In the genomic region with DNA sequence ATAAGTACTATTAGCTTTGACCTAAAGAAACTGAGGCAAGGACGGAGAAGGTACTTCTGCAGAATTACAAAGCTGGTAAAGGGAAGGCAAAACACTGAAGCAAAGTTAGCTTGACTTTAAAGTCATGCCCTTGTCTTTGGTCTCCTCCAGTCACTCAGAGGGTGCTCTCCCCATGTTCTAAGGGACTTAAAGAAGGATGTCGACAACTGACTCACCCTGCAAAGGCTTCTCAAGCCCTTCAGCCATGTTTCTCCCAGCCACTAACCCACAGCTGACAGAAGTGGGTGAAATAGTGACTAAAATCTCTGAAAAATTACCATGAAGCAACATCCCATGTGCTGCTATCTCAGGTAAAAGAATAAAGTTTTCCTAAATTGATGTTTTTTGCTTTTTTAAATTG, we compare ENCODE assay signal across 31 cellular contexts.
"Had no signal": no experiment of that assay in that cellular context is flagged by ENCODE, and none has a peak within 500 bp of the region (broad histone marks: within the 10 kb centered on the region; RNA-seq: fewer than 3 reads in every experiment).

No MANE protein-coding gene starts in this region.

- DNase-seq: activated CD4-positive, alpha-beta memory T cell treated with anti-CD3 and anti-CD28 coated beads for 36 hours; activated CD4-positive, alpha-beta T cell treated with anti-CD3 and anti-CD28 coated beads, Interleukin-2, amount 50 U/mL, for 1 hour; activated effector memory CD4-positive, alpha-beta T cell treated with Interleukin-2 at 50 U/mL for 16 hours; activated naive CD4-positive, alpha-beta T cell treated with anti-CD3 and anti-CD28 coated beads, Interleukin-2, amount 50 U/mL, for 16 hours; activated T-cell treated with anti-CD3 and anti-CD28 coated beads, Interleukin-2, amount 50 U/mL, for 24 hours; anterior cingulate cortex; caudate nucleus; cerebellar nuclear complex; MM.1S; MV-4-11; NCI-H1092; NCI-H1436 treated with DMSO at 0.1 percent for 48 hours; NCI-H1694 treated with DMSO at 0.1 percent for 48 hours; NCI-H2029 treated with DMSO at 0.1 percent for 48 hours; NCI-H2107; NCI-H2171; NCI-H2227 treated with DMSO at 0.1 percent for 48 hours; NCI-H446; NCI-H510A treated with DMSO at 0.1 percent for 48 hours; NCI-H69; NCI-H82; SHP77; SJCRH30 had no signal

- H3K4me3 ChIP-seq: SJCRH30, SK-N-MC had no signal

- H3K27ac ChIP-seq: KMS-11, SJCRH30, SK-N-MC had no signal

- H3K27me3 Mint-ChIP-seq: activated CD4-positive, alpha-beta memory T cell treated with anti-CD3 and anti-CD28 coated beads for 36 hours; activated T-cell treated with anti-CD3 and anti-CD28 coated beads, Interleukin-2, amount 50 U/mL, for 24 hours; brain had no signal

- FAIRE-seq: bronchial epithelial cell, TTC549 had no signal

- H3K27me3 ChIP-seq: SJCRH30 had no signal

- H3K4me1 Mint-ChIP-seq: brain had no signal

- H3K4me1 ChIP-seq: SJCRH30 had no signal

- H3K27ac Mint-ChIP-seq: activated CD4-positive, alpha-beta memory T cell treated with anti-CD3 and anti-CD28 coated beads for 36 hours; activated T-helper 1 cell treated with anti-CD3 and anti-CD28 coated beads, Interleukin-12 subunit alpha, Interleukin-12 subunit beta, Interleukin-2, Interleukin-4 antibody, amounts not matched to agents 30 ng/mL and 10 ng/mL and 1 ng/mL, durations not matched to agents 14 hours and 24 hours and 36 hours; brain; T-helper 2 cell treated with Interferon-gamma antibody and Interleukin-4, amounts not matched to agents 5 μg/mL and 100 μg/mL, for 36 hours had no signal

- H3K9me3 ChIP-seq: SJCRH30 had no signal

- H3K4me3 Mint-ChIP-seq: activated CD4-positive, alpha-beta memory T cell treated with anti-CD3 and anti-CD28 coated beads for 36 hours; activated T-cell treated with anti-CD3 and anti-CD28 coated beads, Interleukin-2, amount 50 U/mL, for 24 hours; activated T-helper 1 cell treated with anti-CD3 and anti-CD28 coated beads, Interleukin-12 subunit alpha, Interleukin-12 subunit beta, Interleukin-2, Interleukin-4 antibody, amounts not matched to agents 30 ng/mL and 10 ng/mL and 1 ng/mL, durations not matched to agents 14 hours and 24 hours and 36 hours; brain; T-helper 2 cell treated with Interferon-gamma antibody and Interleukin-4, amounts not matched to agents 5 μg/mL and 100 μg/mL, for 36 hours had no signal

- H3K36me3 ChIP-seq: SJCRH30 had no signal

- H3K9me3 Mint-ChIP-seq: activated CD4-positive, alpha-beta memory T cell treated with anti-CD3 and anti-CD28 coated beads for 36 hours; activated T-helper 1 cell treated with anti-CD3 and anti-CD28 coated beads, Interleukin-12 subunit alpha, Interleukin-12 subunit beta, Interleukin-2, Interleukin-4 antibody, amounts not matched to agents 30 ng/mL and 10 ng/mL and 1 ng/mL, durations not matched to agents 14 hours and 24 hours and 36 hours; T-helper 2 cell treated with Interferon-gamma antibody and Interleukin-4, amounts not matched to agents 5 μg/mL and 100 μg/mL, for 36 hours had no signal

- ATAC-seq: Panc1 had no signal
